ENCODE assay signal across 1 cellular context in the genomic region with DNA sequence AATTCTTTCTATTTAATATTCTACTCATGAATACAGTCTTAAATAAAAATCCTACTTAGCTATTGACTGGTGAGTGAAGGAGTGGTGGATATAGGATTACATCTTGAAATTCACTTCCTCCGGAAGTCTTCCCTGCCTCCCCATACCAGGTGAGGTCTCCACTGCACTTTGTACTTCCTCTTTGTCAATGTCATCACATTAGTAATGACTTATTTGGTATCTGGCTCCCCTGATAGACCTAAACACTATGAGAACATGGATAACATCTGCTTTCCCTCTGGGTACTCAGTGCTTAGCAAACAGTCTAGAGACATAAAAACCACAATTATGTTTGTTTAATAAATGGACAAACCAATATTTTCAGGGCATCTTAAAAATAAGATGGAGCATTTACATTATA.
TF ChIP-seq lines count a peak whose summit lies in the region.

No MANE protein-coding gene starts in this region.

TF ChIP-seq in HepG2, 621 proteins besides CTCF, POLR2A, EP300 and RAD21 (continued from another document):
- no peak for TF ChIP-seq CEBPB (IDR thresholded peaks at IDR 0.05; ENCODE audit: borderline replicate concordance, low read depth, low read length)
- TF ChIP-seq ZNF431 (CRISPR knock-in tag; IDR thresholded peaks at IDR 0.05; ENCODE audit: borderline replicate concordance, low read depth), result no peak
- TF ChIP-seq RFX1 (IDR thresholded peaks at IDR 0.05), result no peak
- TF ChIP-seq, protein P1, sequence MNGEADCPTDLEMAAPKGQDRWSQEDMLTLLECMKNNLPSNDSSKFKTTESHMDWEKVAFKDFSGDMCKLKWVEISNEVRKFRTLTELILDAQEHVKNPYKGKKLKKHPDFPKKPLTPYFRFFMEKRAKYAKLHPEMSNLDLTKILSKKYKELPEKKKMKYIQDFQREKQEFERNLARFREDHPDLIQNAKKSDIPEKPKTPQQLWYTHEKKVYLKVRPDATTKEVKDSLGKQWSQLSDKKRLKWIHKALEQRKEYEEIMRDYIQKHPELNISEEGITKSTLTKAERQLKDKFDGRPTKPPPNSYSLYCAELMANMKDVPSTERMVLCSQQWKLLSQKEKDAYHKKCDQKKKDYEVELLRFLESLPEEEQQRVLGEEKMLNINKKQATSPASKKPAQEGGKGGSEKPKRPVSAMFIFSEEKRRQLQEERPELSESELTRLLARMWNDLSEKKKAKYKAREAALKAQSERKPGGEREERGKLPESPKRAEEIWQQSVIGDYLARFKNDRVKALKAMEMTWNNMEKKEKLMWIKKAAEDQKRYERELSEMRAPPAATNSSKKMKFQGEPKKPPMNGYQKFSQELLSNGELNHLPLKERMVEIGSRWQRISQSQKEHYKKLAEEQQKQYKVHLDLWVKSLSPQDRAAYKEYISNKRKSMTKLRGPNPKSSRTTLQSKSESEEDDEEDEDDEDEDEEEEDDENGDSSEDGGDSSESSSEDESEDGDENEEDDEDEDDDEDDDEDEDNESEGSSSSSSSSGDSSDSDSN (CRISPR knock-in tag; IDR thresholded peaks at IDR 0.05), result no peak
- TF ChIP-seq, protein P2, sequence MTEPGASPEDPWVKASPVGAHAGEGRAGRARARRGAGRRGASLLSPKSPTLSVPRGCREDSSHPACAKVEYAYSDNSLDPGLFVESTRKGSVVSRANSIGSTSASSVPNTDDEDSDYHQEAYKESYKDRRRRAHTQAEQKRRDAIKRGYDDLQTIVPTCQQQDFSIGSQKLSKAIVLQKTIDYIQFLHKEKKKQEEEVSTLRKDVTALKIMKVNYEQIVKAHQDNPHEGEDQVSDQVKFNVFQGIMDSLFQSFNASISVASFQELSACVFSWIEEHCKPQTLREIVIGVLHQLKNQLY (CRISPR knock-in tag; IDR thresholded peaks at IDR 0.05), result no peak
- TF ChIP-seq, protein P3, sequence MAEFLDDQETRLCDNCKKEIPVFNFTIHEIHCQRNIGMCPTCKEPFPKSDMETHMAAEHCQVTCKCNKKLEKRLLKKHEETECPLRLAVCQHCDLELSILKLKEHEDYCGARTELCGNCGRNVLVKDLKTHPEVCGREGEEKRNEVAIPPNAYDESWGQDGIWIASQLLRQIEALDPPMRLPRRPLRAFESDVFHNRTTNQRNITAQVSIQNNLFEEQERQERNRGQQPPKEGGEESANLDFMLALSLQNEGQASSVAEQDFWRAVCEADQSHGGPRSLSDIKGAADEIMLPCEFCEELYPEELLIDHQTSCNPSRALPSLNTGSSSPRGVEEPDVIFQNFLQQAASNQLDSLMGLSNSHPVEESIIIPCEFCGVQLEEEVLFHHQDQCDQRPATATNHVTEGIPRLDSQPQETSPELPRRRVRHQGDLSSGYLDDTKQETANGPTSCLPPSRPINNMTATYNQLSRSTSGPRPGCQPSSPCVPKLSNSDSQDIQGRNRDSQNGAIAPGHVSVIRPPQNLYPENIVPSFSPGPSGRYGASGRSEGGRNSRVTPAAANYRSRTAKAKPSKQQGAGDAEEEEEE (CRISPR knock-in tag; IDR thresholded peaks at IDR 0.05; ENCODE audit: borderline replicate concordance), result no peak
- TF ChIP-seq KAT8 (CRISPR knock-in tag; IDR thresholded peaks at IDR 0.05), result no peak
